Comparison of ENCODE assay signal across 10 cellular contexts in genomic region chr18:59904051-59904601, GRCh38. TPM values are rescaled to one million over a fixed set of nuclear protein-coding genes. Genes with fewer than 3 reads are reported as not detected.
DNase-seq lines count a peak whose midpoint lies in the region; ATAC-seq and TF ChIP-seq lines count a peak whose summit lies in the region.
"Had no signal": no experiment of that assay in that cellular context is flagged by ENCODE, and none has a peak within 500 bp of the region (broad histone marks: within the 10 kb centered on the region; RNA-seq: fewer than 3 reads in every experiment).

No MANE protein-coding gene starts in this region.

- peak overlapping the region; percentile 64 for H3K27ac Mint-ChIP-seq in activated T-cell treated with anti-CD3 and anti-CD28 coated beads, Interleukin-2, amount 50 U/mL, for 72 hours

- intact Hi-C loops in spleen (cut with DNase I; ENCODE audit: low total_unique reads): no loop called here
- intact Hi-C loops in posterior cingulate gyrus (cut with DNase I): no loop called here

- H3K4me1 Mint-ChIP-seq in activated T-cell treated with anti-CD3 and anti-CD28 coated beads, Interleukin-2, amount 50 U/mL, for 72 hours (ENCODE audit: low read depth): peaks cover 75% of the 10 kb centered on the region

- H3K27ac ChIP-seq in spleen: peak overlapping the region; percentile 61 to 89 (median 84)

- TF ChIP-seq POLR2A in spleen (IDR thresholded peaks at IDR 0.05): no peak

- POLR2A ChIA-PET in GM10248 (lab: Yijun Ruan, JAX): interaction anchor here (0.7 to 1.9 kb wide), 6 partner anchors 15 to 49 kb away, joined by 3 to 14 read pairs (median 12); no protein-coding TSS in a partner anchor

- peaks cover 5% of the 10 kb centered on the region for H3K27me3 Mint-ChIP-seq in activated T-cell treated with anti-CD3 and anti-CD28 coated beads, Interleukin-2, amount 50 U/mL, for 72 hours (ENCODE audit: low read depth)

- ATAC-seq in activated T-cell treated with anti-CD3 and anti-CD28 coated beads, Interleukin-2, amount 50 U/mL, for 72 hours (replicated peaks in 1 of 2): no peak
- no peak for ATAC-seq in HG03097 (IDR thresholded peaks at IDR 0.05; ENCODE audit: low FRiP score, unreplicated experiment)

- peaks cover 15 to 92% (median 72%) of the 10 kb centered on the region in 6 donors for H3K4me1 ChIP-seq in spleen

- peaks cover 17 to 33% of the 10 kb centered on the region in 2 donors for H3K36me3 Mint-ChIP-seq in activated T-cell treated with anti-CD3 and anti-CD28 coated beads, Interleukin-2, amount 50 U/mL, for 72 hours (ENCODE audit: insufficient read depth in 2 of 2)

- H3K9me3 Mint-ChIP-seq in activated T-cell treated with anti-CD3 and anti-CD28 coated beads, Interleukin-2, amount 50 U/mL, for 72 hours: no peaks in the 10 kb centered on the region

- CTCF ChIA-PET in GM10248 (lab: Yijun Ruan, JAX): interaction anchor here (1.6 to 1.9 kb wide), 2 partner anchors 17 to 67 kb away, joined by 5 to 6 read pairs; no protein-coding TSS in a partner anchor

- 11 to 33% (median 19%) methylated on average over 1 of the region's 1 CpG for WGBS in spleen, 5 donors

- peaks cover 25% of the 10 kb centered on the region for H3K36me3 ChIP-seq in MG63
- H3K36me3 ChIP-seq in spleen: peaks cover 0 to 11% (median 0%) of the 10 kb centered on the region in 6 donors

- H3K4me3 ChIP-seq in MG63: peak overlapping the region; percentile 84
- no peak overlapping the region for H3K4me3 ChIP-seq in choroid plexus epithelial cell (ENCODE audit: low read depth, low read length)
- peak overlapping the region in 2 of 8 donors; percentile 10 to 41 for H3K4me3 ChIP-seq in spleen

- TF ChIP-seq CTCF in choroid plexus epithelial cell (conservative IDR thresholded peaks at IDR 0.05; ENCODE audit: low read depth, low read length) (no peak), spleen (IDR thresholded peaks at IDR 0.05 in 8 of 11, conservative IDR thresholded peaks at IDR 0.05 in 3 of 11) (no peak), GM10248 (IDR thresholded peaks at IDR 0.05; ENCODE audit: control extremely low read depth, extremely low read depth, low read depth, missing control alignments) (no peak)

- H3K4me3 Mint-ChIP-seq in activated T-cell treated with anti-CD3 and anti-CD28 coated beads, Interleukin-2, amount 50 U/mL, for 72 hours: peak overlapping the region; percentile 77 to 78

- DNase-seq in activated T-cell treated with anti-CD3 and anti-CD28 coated beads, Interleukin-2, amount 50 U/mL, for 72 hours: no peak
- DNase-seq in activated T-cell treated with anti-CD3 and anti-CD28 coated beads for 4 hours (no peak), MG63 (no peak), choroid plexus epithelial cell (ENCODE audit: low read depth) (peak; percentile 47), spleen (no peak), posterior cingulate gyrus (no peak), GM10248 (ENCODE audit: extremely low spot score) (no peak)
- DNase-seq: hypothalamus, Right ventricle myocardium superior had no signal

- H3K27me3 ChIP-seq in MG63 (no peaks in the 10 kb centered on the region), spleen (replicated peaks in 1 of 7) (peaks cover 0 to 26% (median 0%) of the 10 kb centered on the region in 7 donors)

- H3K9me3 ChIP-seq in MG63 (no peaks in the 10 kb centered on the region), spleen (no peaks in the 10 kb centered on the region)

RNA-seq across cellular contexts. Expression of gene PMAIP1, which starts 4.3 kb away (rescaled TPM):
- 100 to 1,000 TPM in 1 of 2 donors, 10 to 100 TPM in 1; 96.5 to 155 TPM for total RNA-seq in activated T-cell treated with anti-CD3 and anti-CD28 coated beads, Interleukin-2, amount 50 U/mL, for 72 hours
- total RNA-seq in MG63 (2014; rRNA removed; shearing (Covaris generic); ENCODE audit: low replicate concordance): 14.1 and 17.6 TPM in 2 replicates
- total RNA-seq in spleen: 1 to 10 TPM; 2.7 to 9.1 (median 5.8) TPM
- polyA plus RNA-seq in spleen: 10 to 100 TPM in 1 of 3 donors, 1 to 10 TPM in 2; 6.6 to 10.1 (median 7.4) TPM
- total RNA-seq: Right ventricle myocardium superior had no signal
